In genomic region chr6:156189195-156189594, GRCh38 we compare ENCODE assay signal across 21 cellular contexts.
DNase-seq lines count a peak whose midpoint lies in the region; ATAC-seq and FAIRE-seq lines count a peak whose summit lies in the region.
"Had no signal": no experiment of that assay in that cellular context is flagged by ENCODE, and none has a peak within 500 bp of the region (broad histone marks: within the 10 kb centered on the region; RNA-seq: fewer than 3 reads in every experiment).

No MANE protein-coding gene starts in this region.

- H3K27me3 Mint-ChIP-seq in activated CD4-positive, alpha-beta T cell treated with anti-CD3 and anti-CD28 coated beads for 36 hours, result no peaks in the 10 kb centered on the region
- H3K27me3 Mint-ChIP-seq in activated CD4-positive, alpha-beta T cell treated with anti-CD3 and anti-CD28 coated beads, Interleukin-2, amount 10 ng/mL, durations not matched to agents 7 days and 5 days, result no peaks in the 10 kb centered on the region
- H3K27me3 Mint-ChIP-seq in activated naive CD4-positive, alpha-beta T cell treated with anti-CD3 and anti-CD28 coated beads for 36 hours (ENCODE audit: low read depth), result no peaks in the 10 kb centered on the region
- H3K27me3 Mint-ChIP-seq: CD4-positive, alpha-beta T cell had no signal

- ATAC-seq in activated CD4-positive, alpha-beta T cell treated with anti-CD3 and anti-CD28 coated beads for 36 hours, result no peak
- ATAC-seq: A549, GM12878 had no signal

- peak overlapping the region; percentile 17 for H3K27ac Mint-ChIP-seq in activated CD4-positive, alpha-beta T cell treated with anti-CD3 and anti-CD28 coated beads for 36 hours
- no peak overlapping the region for H3K27ac Mint-ChIP-seq in activated CD4-positive, alpha-beta T cell treated with anti-CD3 and anti-CD28 coated beads, Interleukin-2, amount 10 ng/mL, durations not matched to agents 7 days and 5 days
- H3K27ac Mint-ChIP-seq in activated naive CD4-positive, alpha-beta T cell treated with anti-CD3 and anti-CD28 coated beads for 36 hours, result no peak overlapping the region
- H3K27ac Mint-ChIP-seq: CD4-positive, alpha-beta T cell had no signal

- no peak for DNase-seq in activated CD4-positive, alpha-beta T cell treated with anti-CD3 and anti-CD28 coated beads for 36 hours
- DNase-seq in activated CD4-positive, alpha-beta T cell treated with anti-CD3 and anti-CD28 coated beads, Interleukin-2, amount 10 ng/mL, durations not matched to agents 7 days and 5 days, result no peak
- DNase-seq in NCI-H345 treated with DMSO at 0.1 percent for 48 hours (lab: John Stamatoyannopoulos, UW; ENCODE audit: unreplicated experiment), result peak; percentile 40
- no peak for DNase-seq in stimulated activated naive CD4-positive, alpha-beta T cell (lab: John Stamatoyannopoulos, UW)
- DNase-seq in activated naive CD4-positive, alpha-beta T cell treated with anti-CD3 and anti-CD28 coated beads for 36 hours, result no peak
- no peak for DNase-seq in posterior vena cava (ENCODE audit: low spot score)
- DNase-seq: AML-193; CD4-positive, alpha-beta T cell; GDM1; NCI-H1694 treated with DMSO at 0.1 percent for 48 hours; NCI-H2081; NCI-H446; NCI-H524 treated with DMSO at 0.1 percent for 48 hours; OCI-M1; Peyer's patch; SHP77 treated with DMSO at 0.1 percent for 48 hours; T-helper 1 cell had no signal

- FAIRE-seq in endometrium (lab: Jason Lieb, UNC), result peak; percentile 23
- FAIRE-seq: A549, D721Med, GM12878 had no signal

- H3K4me3 Mint-ChIP-seq in activated CD4-positive, alpha-beta T cell treated with anti-CD3 and anti-CD28 coated beads for 36 hours, result no peak overlapping the region
- no peak overlapping the region for H3K4me3 Mint-ChIP-seq in activated CD4-positive, alpha-beta T cell treated with anti-CD3 and anti-CD28 coated beads, Interleukin-2, amount 10 ng/mL, durations not matched to agents 7 days and 5 days
- no peak overlapping the region for H3K4me3 Mint-ChIP-seq in activated naive CD4-positive, alpha-beta T cell treated with anti-CD3 and anti-CD28 coated beads for 36 hours
- H3K4me3 Mint-ChIP-seq: CD4-positive, alpha-beta T cell had no signal

- peaks cover 46% of the 10 kb centered on the region for H3K4me1 Mint-ChIP-seq in activated CD4-positive, alpha-beta T cell treated with anti-CD3 and anti-CD28 coated beads for 36 hours
- peaks cover 40% of the 10 kb centered on the region for H3K4me1 Mint-ChIP-seq in activated CD4-positive, alpha-beta T cell treated with anti-CD3 and anti-CD28 coated beads, Interleukin-2, amount 10 ng/mL, durations not matched to agents 7 days and 5 days
- peaks cover 39% of the 10 kb centered on the region for H3K4me1 Mint-ChIP-seq in activated naive CD4-positive, alpha-beta T cell treated with anti-CD3 and anti-CD28 coated beads for 36 hours (ENCODE audit: low read depth)

- POLR2A ChIA-PET in activated CD4-positive, alpha-beta T cell treated with anti-CD3 and anti-CD28 coated beads for 36 hours (lab: Charles Lee), result no interaction called here
- POLR2A ChIA-PET in activated CD4-positive, alpha-beta T cell treated with anti-CD3 and anti-CD28 coated beads, Interleukin-2, amount 10 ng/mL, durations not matched to agents 7 days and 5 days (lab: Charles Lee), result no interaction called here

- intact Hi-C loops in activated CD4-positive, alpha-beta T cell treated with anti-CD3 and anti-CD28 coated beads for 36 hours (cut with DNase I, micrococcal nuclease), result no loop called here
- intact Hi-C loops in activated naive CD4-positive, alpha-beta T cell treated with anti-CD3 and anti-CD28 coated beads for 36 hours (cut with micrococcal nuclease), result no loop called here
- intact Hi-C loops in posterior vena cava (cut with DNase I), result no loop called here

- H3K36me3 Mint-ChIP-seq in activated CD4-positive, alpha-beta T cell treated with anti-CD3 and anti-CD28 coated beads for 36 hours (ENCODE audit: low read depth), result no peaks in the 10 kb centered on the region
- peaks cover 6% of the 10 kb centered on the region for H3K36me3 Mint-ChIP-seq in activated CD4-positive, alpha-beta T cell treated with anti-CD3 and anti-CD28 coated beads, Interleukin-2, amount 10 ng/mL, durations not matched to agents 7 days and 5 days (ENCODE audit: low read depth)
- peaks cover 1% of the 10 kb centered on the region for H3K36me3 Mint-ChIP-seq in activated naive CD4-positive, alpha-beta T cell treated with anti-CD3 and anti-CD28 coated beads for 36 hours (ENCODE audit: low read depth)

- CTCF ChIA-PET in activated CD4-positive, alpha-beta T cell treated with anti-CD3 and anti-CD28 coated beads for 36 hours (lab: Charles Lee), result interaction anchor here (0.6 kb wide), 2 partner anchors 70 to 216 kb away, joined by 3 read pairs; no protein-coding TSS in a partner anchor
- CTCF ChIA-PET in activated CD4-positive, alpha-beta T cell treated with anti-CD3 and anti-CD28 coated beads, Interleukin-2, amount 10 ng/mL, durations not matched to agents 7 days and 5 days (lab: Charles Lee), result interaction anchor here (0.6 kb wide), 2 partner anchors 51 to 630 kb away, joined by 3 to 5 read pairs; no protein-coding TSS in a partner anchor
- CTCF ChIA-PET in activated naive CD4-positive, alpha-beta T cell treated with anti-CD3 and anti-CD28 coated beads for 36 hours (lab: Charles Lee), result interaction anchor here (0.7 to 1.3 kb wide), 2 partner anchors 15 to 165 kb away, joined by 4 read pairs; no protein-coding TSS in a partner anchor

- H3K9me3 Mint-ChIP-seq in activated CD4-positive, alpha-beta T cell treated with anti-CD3 and anti-CD28 coated beads for 36 hours (ENCODE audit: low read depth), result peaks cover under 1% of the 10 kb centered on the region
- peaks cover 10% of the 10 kb centered on the region for H3K9me3 Mint-ChIP-seq in activated CD4-positive, alpha-beta T cell treated with anti-CD3 and anti-CD28 coated beads, Interleukin-2, amount 10 ng/mL, durations not matched to agents 7 days and 5 days
- no peaks in the 10 kb centered on the region for H3K9me3 Mint-ChIP-seq in activated naive CD4-positive, alpha-beta T cell treated with anti-CD3 and anti-CD28 coated beads for 36 hours
